In the genomic region with DNA sequence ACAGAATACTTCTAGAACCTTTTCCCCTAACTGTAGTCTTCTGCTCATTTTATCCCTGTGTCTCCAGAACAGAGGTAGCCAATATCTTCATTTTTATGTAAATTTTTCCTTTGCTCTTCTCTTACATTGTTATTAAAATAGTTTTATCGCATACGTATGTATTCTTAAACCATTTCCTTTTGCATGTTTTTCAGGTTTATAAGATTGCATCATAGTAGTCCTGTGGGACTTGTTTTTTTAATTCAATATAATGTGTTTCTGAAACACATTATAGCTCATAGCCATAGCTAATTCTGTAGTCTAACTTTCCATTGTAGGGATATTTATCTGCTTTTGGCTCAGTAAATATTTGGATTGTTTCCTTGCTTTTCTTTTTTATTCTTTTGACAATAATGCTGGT, we compare ENCODE assay signal across 1 cellular context.
TF ChIP-seq lines count a peak whose summit lies in the region.

No MANE protein-coding gene starts in this region.

TF ChIP-seq in GM23338, 12 proteins besides CTCF, POLR2A, EP300 and RAD21 (continued from another document):
- TF ChIP-seq, protein P1, sequence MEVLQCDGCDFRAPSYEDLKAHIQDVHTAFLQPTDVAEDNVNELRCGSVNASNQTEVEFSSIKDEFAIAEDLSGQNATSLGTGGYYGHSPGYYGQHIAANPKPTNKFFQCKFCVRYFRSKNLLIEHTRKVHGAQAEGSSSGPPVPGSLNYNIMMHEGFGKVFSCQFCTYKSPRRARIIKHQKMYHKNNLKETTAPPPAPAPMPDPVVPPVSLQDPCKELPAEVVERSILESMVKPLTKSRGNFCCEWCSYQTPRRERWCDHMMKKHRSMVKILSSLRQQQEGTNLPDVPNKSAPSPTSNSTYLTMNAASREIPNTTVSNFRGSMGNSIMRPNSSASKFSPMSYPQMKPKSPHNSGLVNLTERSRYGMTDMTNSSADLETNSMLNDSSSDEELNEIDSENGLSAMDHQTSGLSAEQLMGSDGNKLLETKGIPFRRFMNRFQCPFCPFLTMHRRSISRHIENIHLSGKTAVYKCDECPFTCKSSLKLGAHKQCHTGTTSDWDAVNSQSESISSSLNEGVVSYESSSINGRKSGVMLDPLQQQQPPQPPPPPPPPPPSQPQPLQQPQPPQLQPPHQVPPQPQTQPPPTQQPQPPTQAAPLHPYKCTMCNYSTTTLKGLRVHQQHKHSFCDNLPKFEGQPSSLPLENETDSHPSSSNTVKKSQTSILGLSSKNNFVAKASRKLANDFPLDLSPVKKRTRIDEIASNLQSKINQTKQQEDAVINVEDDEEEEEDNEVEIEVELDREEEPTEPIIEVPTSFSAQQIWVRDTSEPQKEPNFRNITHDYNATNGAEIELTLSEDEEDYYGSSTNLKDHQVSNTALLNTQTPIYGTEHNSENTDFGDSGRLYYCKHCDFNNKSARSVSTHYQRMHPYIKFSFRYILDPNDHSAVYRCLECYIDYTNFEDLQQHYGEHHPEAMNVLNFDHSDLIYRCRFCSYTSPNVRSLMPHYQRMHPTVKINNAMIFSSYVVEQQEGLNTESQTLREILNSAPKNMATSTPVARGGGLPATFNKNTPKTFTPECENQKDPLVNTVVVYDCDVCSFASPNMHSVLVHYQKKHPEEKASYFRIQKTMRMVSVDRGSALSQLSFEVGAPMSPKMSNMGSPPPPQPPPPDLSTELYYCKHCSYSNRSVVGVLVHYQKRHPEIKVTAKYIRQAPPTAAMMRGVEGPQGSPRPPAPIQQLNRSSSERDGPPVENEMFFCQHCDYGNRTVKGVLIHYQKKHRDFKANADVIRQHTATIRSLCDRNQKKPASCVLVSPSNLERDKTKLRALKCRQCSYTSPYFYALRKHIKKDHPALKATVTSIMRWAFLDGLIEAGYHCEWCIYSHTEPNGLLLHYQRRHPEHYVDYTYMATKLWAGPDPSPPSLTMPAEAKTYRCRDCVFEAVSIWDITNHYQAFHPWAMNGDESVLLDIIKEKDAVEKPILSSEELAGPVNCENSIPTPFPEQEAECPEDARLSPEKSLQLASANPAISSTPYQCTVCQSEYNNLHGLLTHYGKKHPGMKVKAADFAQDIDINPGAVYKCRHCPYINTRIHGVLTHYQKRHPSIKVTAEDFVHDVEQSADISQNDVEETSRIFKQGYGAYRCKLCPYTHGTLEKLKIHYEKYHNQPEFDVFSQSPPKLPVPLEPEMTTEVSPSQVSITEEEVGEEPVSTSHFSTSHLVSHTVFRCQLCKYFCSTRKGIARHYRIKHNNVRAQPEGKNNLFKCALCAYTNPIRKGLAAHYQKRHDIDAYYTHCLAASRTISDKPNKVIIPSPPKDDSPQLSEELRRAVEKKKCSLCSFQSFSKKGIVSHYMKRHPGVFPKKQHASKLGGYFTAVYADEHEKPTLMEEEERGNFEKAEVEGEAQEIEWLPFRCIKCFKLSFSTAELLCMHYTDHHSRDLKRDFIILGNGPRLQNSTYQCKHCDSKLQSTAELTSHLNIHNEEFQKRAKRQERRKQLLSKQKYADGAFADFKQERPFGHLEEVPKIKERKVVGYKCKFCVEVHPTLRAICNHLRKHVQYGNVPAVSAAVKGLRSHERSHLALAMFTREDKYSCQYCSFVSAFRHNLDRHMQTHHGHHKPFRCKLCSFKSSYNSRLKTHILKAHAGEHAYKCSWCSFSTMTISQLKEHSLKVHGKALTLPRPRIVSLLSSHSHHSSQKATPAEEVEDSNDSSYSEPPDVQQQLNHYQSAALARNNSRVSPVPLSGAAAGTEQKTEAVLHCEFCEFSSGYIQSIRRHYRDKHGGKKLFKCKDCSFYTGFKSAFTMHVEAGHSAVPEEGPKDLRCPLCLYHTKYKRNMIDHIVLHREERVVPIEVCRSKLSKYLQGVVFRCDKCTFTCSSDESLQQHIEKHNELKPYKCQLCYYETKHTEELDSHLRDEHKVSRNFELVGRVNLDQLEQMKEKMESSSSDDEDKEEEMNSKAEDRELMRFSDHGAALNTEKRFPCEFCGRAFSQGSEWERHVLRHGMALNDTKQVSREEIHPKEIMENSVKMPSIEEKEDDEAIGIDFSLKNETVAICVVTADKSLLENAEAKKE (CRISPR knock-in tag; IDR thresholded peaks at IDR 0.05), result no peak
TF ChIP-seq in GM23338: peak in this region for 0.
